1 cellular context compared by ENCODE assay signal in genomic region chr10:112562803-112563663, GRCh38.
TF ChIP-seq lines count a peak whose summit lies in the region.

No MANE protein-coding gene starts in this region.

TF ChIP-seq in GM23338, 12 proteins besides CTCF, POLR2A, EP300 and RAD21 (continued from another document):
- TF ChIP-seq REST (IDR thresholded peaks at IDR 0.05; ENCODE audit: unreplicated experiment) (no peak), ZNF331 (CRISPR knock-in tag; IDR thresholded peaks at IDR 0.05; ENCODE audit: low read depth) (no peak), NANOG (IDR thresholded peaks at IDR 0.05; ENCODE audit: borderline replicate concordance) (no peak)
